ENCODE assay signal across 22 cellular contexts in genomic region chr13:29679357-29680050, GRCh38.
DNase-seq lines count a peak whose midpoint lies in the region; ATAC-seq, FAIRE-seq and TF ChIP-seq lines count a peak whose summit lies in the region.
"Had no signal": no experiment of that assay in that cellular context is flagged by ENCODE, and none has a peak within 500 bp of the region (broad histone marks: within the 10 kb centered on the region; RNA-seq: fewer than 3 reads in every experiment).

No MANE protein-coding gene starts in this region.

- H3K9ac ChIP-seq in kidney (ENCODE audit: low read length in 2 of 2) = no peak overlapping the region
- H3K9ac ChIP-seq: parathyroid adenoma had no signal

- no peak for ATAC-seq in HG02840 (IDR thresholded peaks at IDR 0.05; ENCODE audit: low FRiP score, unreplicated experiment)
- ATAC-seq: GM12878; stimulated activated effector memory CD8-positive, alpha-beta T cell treated with anti-CD3 and anti-CD28 coated beads, Interleukin-12 subunit alpha, Interleukin-12 subunit beta, amount 100 ng/mL, for 72 hours had no signal

- H3K36me3 Mint-ChIP-seq in progenitor cell of endocrine pancreas (ENCODE audit: insufficient read depth) = no peaks in the 10 kb centered on the region
- H3K36me3 Mint-ChIP-seq: activated naive CD4-positive, alpha-beta T cell treated with anti-CD3 and anti-CD28 coated beads, Interleukin-2, amount 10 ng/mL, durations not matched to agents 7 days and 5 days; brain; naive B cell; stimulated activated effector memory CD8-positive, alpha-beta T cell treated with anti-CD3 and anti-CD28 coated beads, Interleukin-12 subunit alpha, Interleukin-12 subunit beta, amount 100 ng/mL, for 72 hours had no signal

- H3K4me3 Mint-ChIP-seq in progenitor cell of endocrine pancreas (ENCODE audit: low read depth) = no peak overlapping the region
- H3K4me3 Mint-ChIP-seq: activated naive CD4-positive, alpha-beta T cell treated with anti-CD3 and anti-CD28 coated beads, Interleukin-2, amount 10 ng/mL, durations not matched to agents 7 days and 5 days; brain; naive B cell; stimulated activated effector memory CD8-positive, alpha-beta T cell treated with anti-CD3 and anti-CD28 coated beads, Interleukin-12 subunit alpha, Interleukin-12 subunit beta, amount 100 ng/mL, for 72 hours had no signal

- H3K27ac ChIP-seq in kidney (ENCODE audit: low read depth in 2 of 2, low read length in 2 of 2) (no peak overlapping the region), small intestine (ENCODE audit: low read depth in 1 of 2, low read length in 1 of 2) (no peak overlapping the region)
- H3K27ac ChIP-seq: parathyroid adenoma, tibial artery had no signal

- peak; percentile 56 for DNase-seq in NCI-H69 (lab: John Stamatoyannopoulos, UW)
- DNase-seq in dermis blood vessel endothelial cell = peak; percentile 78
- DNase-seq in kidney = peak; percentile 75
- peak; percentile 78 for DNase-seq in small intestine
- no peak for DNase-seq in progenitor cell of endocrine pancreas (ENCODE audit: low spot score, unreplicated experiment)
- DNase-seq in foreskin melanocyte = no peak
- DNase-seq in activated CD4-positive, alpha-beta T cell treated with anti-CD3 and anti-CD28 coated beads for 1 hour = no peak
- DNase-seq: activated CD4-positive, alpha-beta T cell treated with anti-CD3 and anti-CD28 coated beads, Interleukin-2, amount 50 U/mL, for 48 hours; activated naive CD4-positive, alpha-beta T cell treated with anti-CD3 and anti-CD28 coated beads, Interleukin-2, amount 10 ng/mL, durations not matched to agents 7 days and 5 days; Calu3; erythroblast; GDM1; naive B cell; NCI-H1694; NCI-H446 treated with DMSO at 0.1 percent for 48 hours; stimulated activated CD4-positive, alpha-beta T cell treated with anti-CD3 and anti-CD28 coated beads, Interleukin-12 subunit alpha, Interleukin-12 subunit beta, amount 100 ng/mL, for 4 hours; tibial artery had no signal

- no peak overlapping the region for H3K27ac Mint-ChIP-seq in progenitor cell of endocrine pancreas
- H3K27ac Mint-ChIP-seq: activated naive CD4-positive, alpha-beta T cell treated with anti-CD3 and anti-CD28 coated beads, Interleukin-2, amount 10 ng/mL, durations not matched to agents 7 days and 5 days; stimulated activated effector memory CD8-positive, alpha-beta T cell treated with anti-CD3 and anti-CD28 coated beads, Interleukin-12 subunit alpha, Interleukin-12 subunit beta, amount 100 ng/mL, for 72 hours had no signal

- H3K36me3 ChIP-seq in kidney (ENCODE audit: control insufficient read depth in 1 of 2, insufficient read depth in 2 of 2, low read length in 2 of 2) (no peaks in the 10 kb centered on the region), small intestine (ENCODE audit: control insufficient read depth in 2 of 2, insufficient read depth in 2 of 2, low read length in 2 of 2) (no peaks in the 10 kb centered on the region)
- H3K36me3 ChIP-seq: tibial artery had no signal

- FAIRE-seq in kidney (lab: Jason Lieb, UNC) (no peak), small intestine (lab: Jason Lieb, UNC) (no peak)
- FAIRE-seq: GM12878 had no signal

- no peaks in the 10 kb centered on the region for H3K27me3 ChIP-seq in small intestine (ENCODE audit: control insufficient read depth in 2 of 2, insufficient read depth in 2 of 2, low read length in 2 of 2)

- H3K9me3 Mint-ChIP-seq in progenitor cell of endocrine pancreas (ENCODE audit: low read depth) = no peaks in the 10 kb centered on the region
- H3K9me3 Mint-ChIP-seq: activated naive CD4-positive, alpha-beta T cell treated with anti-CD3 and anti-CD28 coated beads, Interleukin-2, amount 10 ng/mL, durations not matched to agents 7 days and 5 days; stimulated activated effector memory CD8-positive, alpha-beta T cell treated with anti-CD3 and anti-CD28 coated beads, Interleukin-12 subunit alpha, Interleukin-12 subunit beta, amount 100 ng/mL, for 72 hours had no signal

- no peaks in the 10 kb centered on the region for H3K9me3 ChIP-seq in kidney (ENCODE audit: control insufficient read depth in 1 of 2, low read length in 2 of 2)
- H3K9me3 ChIP-seq in small intestine (ENCODE audit: control insufficient read depth, low read depth) = no peaks in the 10 kb centered on the region
- H3K9me3 ChIP-seq: tibial artery had no signal

- H3K27me3 Mint-ChIP-seq in progenitor cell of endocrine pancreas = peaks cover 9% of the 10 kb centered on the region

- no peaks in the 10 kb centered on the region for H3K4me1 Mint-ChIP-seq in progenitor cell of endocrine pancreas (ENCODE audit: low read depth)
- H3K4me1 Mint-ChIP-seq: activated naive CD4-positive, alpha-beta T cell treated with anti-CD3 and anti-CD28 coated beads, Interleukin-2, amount 10 ng/mL, durations not matched to agents 7 days and 5 days; brain; naive B cell; stimulated activated effector memory CD8-positive, alpha-beta T cell treated with anti-CD3 and anti-CD28 coated beads, Interleukin-12 subunit alpha, Interleukin-12 subunit beta, amount 100 ng/mL, for 72 hours had no signal

- H3K4me1 ChIP-seq in kidney (ENCODE audit: control insufficient read depth in 1 of 2, insufficient read depth in 1 of 2, low read depth in 1 of 2, low read length in 2 of 2) (peaks cover 0 to 2% of the 10 kb centered on the region in 2 donors), small intestine (ENCODE audit: control insufficient read depth in 2 of 2, insufficient read depth in 1 of 2, low read depth in 1 of 2, low read length in 1 of 2) (no peaks in the 10 kb centered on the region)

- no peak for TF ChIP-seq CTCF in kidney (IDR thresholded peaks at IDR 0.05; ENCODE audit: borderline replicate concordance, extremely low read depth, insufficient read depth)
- TF ChIP-seq CTCF in progenitor cell of endocrine pancreas (IDR thresholded peaks at IDR 0.05; ENCODE audit: unreplicated experiment) = no peak

- 15 to 43% (median 34%) methylated on average over 9 of the region's 9 CpGs for WGBS in small intestine, 3 donors

- H3K4me3 ChIP-seq in kidney (ENCODE audit: low read length in 2 of 2) = no peak overlapping the region
- H3K4me3 ChIP-seq in small intestine (ENCODE audit: low read depth in 1 of 2, low read length in 2 of 2) = no peak overlapping the region
- H3K4me3 ChIP-seq: GM12878, tibial artery had no signal

- intact Hi-C loops in kidney (cut with DNase I) = no loop called here

Comparison
In these comparisons a context has a peak if more than half of its experiments do, and no peak if none do; other contexts are left out.
1. DNase-seq: peak in NCI-H69 (single experiment), dermis blood vessel endothelial cell (single experiment), kidney (single experiment) and small intestine (single experiment); none in progenitor cell of endocrine pancreas (single experiment), foreskin melanocyte (single experiment) and activated CD4-positive, alpha-beta T cell treated with anti-CD3 and anti-CD28 coated beads for 1 hour (single experiment).